ENCODE assay signal across 20 cellular contexts in the genomic region with DNA sequence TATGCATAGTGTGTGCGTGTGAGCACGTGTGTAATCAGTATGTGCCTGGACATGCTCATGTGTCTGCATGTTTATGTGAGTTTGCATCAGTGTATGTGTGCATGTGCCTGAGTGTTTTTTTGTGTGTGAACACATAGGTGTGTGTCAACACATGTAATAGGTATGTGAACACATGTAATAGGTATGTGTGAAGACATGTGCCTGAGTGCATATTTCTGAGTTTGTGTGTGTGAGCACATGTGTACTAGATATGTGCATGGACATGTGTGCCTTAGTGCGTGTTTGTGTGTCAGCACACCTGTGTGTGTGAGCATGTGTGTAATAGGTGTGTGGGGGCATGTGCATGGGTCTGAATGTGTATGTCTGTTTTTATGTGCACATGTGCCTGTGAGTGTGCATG. TPM values are rescaled to one million over a fixed set of nuclear protein-coding genes. Genes with fewer than 3 reads are reported as not detected.
DNase-seq lines count a peak whose midpoint lies in the region; ATAC-seq, FAIRE-seq and TF ChIP-seq lines count a peak whose summit lies in the region.
"Had no signal": no experiment of that assay in that cellular context is flagged by ENCODE, and none has a peak within 500 bp of the region (broad histone marks: within the 10 kb centered on the region; RNA-seq: fewer than 3 reads in every experiment).

No MANE protein-coding gene starts in this region.

- TF ChIP-seq POLR2A in GM12892 (IDR thresholded peaks at IDR 0.05; ENCODE audit: low read depth, low read length) (no peak), K562 (conservative IDR thresholded peaks at IDR 0.05) (no peak)

- no peaks in the 10 kb centered on the region for H3K9me1 ChIP-seq in K562 (ENCODE audit: control insufficient read depth, insufficient read depth, low read length)

- peak overlapping the region in 1 of 8 donors; percentile 26 for H3K4me3 Mint-ChIP-seq in CD4-positive, alpha-beta memory T cell
- H3K4me3 Mint-ChIP-seq in neural crest cell, result peak overlapping the region; percentile 24
- H3K4me3 Mint-ChIP-seq: activated CD4-positive, alpha-beta T cell treated with anti-CD3 and anti-CD28 coated beads for 36 hours had no signal

- H3K36me3 ChIP-seq in CD4-positive, alpha-beta memory T cell (ENCODE audit: insufficient read depth, low read length), result no peaks in the 10 kb centered on the region
- peaks cover 36% of the 10 kb centered on the region; the same call in 2 of the 3 replicates for H3K36me3 ChIP-seq in K562 (ENCODE audit: control insufficient read depth, insufficient read depth, low read length)
- 0 out of 2 replicates have a peak, but pooled peaks cover 7% of the 10 kb centered on the region for H3K36me3 ChIP-seq in Karpas-422 (ENCODE audit: insufficient read depth, low read length)

- H3K79me2 ChIP-seq in K562 (ENCODE audit: control insufficient read depth, insufficient read depth, low read length) (peaks cover 59% of the 10 kb centered on the region), Karpas-422 (ENCODE audit: low read length) (peaks cover 51% of the 10 kb centered on the region)

- FAIRE-seq in GM12892 (lab: Jason Lieb, UNC) (peak; percentile 24), K562 (lab: Jason Lieb, UNC) (no peak)
- FAIRE-seq: keratinocyte had no signal

- POLR2A ChIA-PET in CD4-positive, alpha-beta memory T cell (lab: Charles Lee; ENCODE audit: partially characterized antibody), result no interaction called here
- POLR2A ChIA-PET in K562 (lab: Yijun Ruan, JAX), result interaction anchor here (0.7 kb wide), 1 partner anchor 121 kb away, joined by 3 read pairs; no protein-coding TSS in a partner anchor

- no TSS peak for BruUV-seq in K562 (replicated peaks; lab: Mats Ljungman, UMichigan)

- TF ChIP-seq EP300 in K562 (IDR thresholded peaks at IDR 0.05; ENCODE audit: low read length), result no peak

- no peaks in the 10 kb centered on the region for H3K27me3 ChIP-seq in CD4-positive, alpha-beta memory T cell (ENCODE audit: insufficient read depth, low read length)
- no peaks in the 10 kb centered on the region for H3K27me3 ChIP-seq in K562 (ENCODE audit: control insufficient read depth in 2 of 2, insufficient read depth in 2 of 2, low read length in 2 of 2)
- no peaks in the 10 kb centered on the region for H3K27me3 ChIP-seq in Karpas-422 (ENCODE audit: low read length)
- H3K27me3 ChIP-seq: gastrocnemius medialis, sigmoid colon, testis had no signal

- no peak for TF ChIP-seq RAD21 in K562 (CRISPR knock-in tag; conservative IDR thresholded peaks at IDR 0.05 in 1 of 2, IDR thresholded peaks at IDR 0.05 in 1 of 2)

- ATAC-seq in K562 (no peak), HG03097 (IDR thresholded peaks at IDR 0.05; ENCODE audit: low FRiP score, unreplicated experiment) (no peak)
- ATAC-seq: activated CD4-positive, alpha-beta T cell treated with anti-CD3 and anti-CD28 coated beads for 36 hours; gastrocnemius medialis; SK-N-SH treated with all-trans-retinoic acid at 6 μM for 48 hours had no signal

- H3K9me3 Mint-ChIP-seq in CD4-positive, alpha-beta memory T cell, result no peaks in the 10 kb centered on the region
- peaks cover 5% of the 10 kb centered on the region for H3K9me3 Mint-ChIP-seq in neural crest cell

- H3K4me2 ChIP-seq in K562 (ENCODE audit: insufficient read depth, low read length) (no peak overlapping the region), Karpas-422 (ENCODE audit: low read depth, low read length, poor library complexity, severe bottlenecking) (no peak overlapping the region)

- H3K9me2 ChIP-seq in Karpas-422 (replicated peaks; ENCODE audit: insufficient read depth, low read length), result no peaks in the 10 kb centered on the region

- H3K36me3 Mint-ChIP-seq in CD4-positive, alpha-beta memory T cell, result peaks cover 0 to 8% of the 10 kb centered on the region in 2 donors
- peaks cover 9% of the 10 kb centered on the region for H3K36me3 Mint-ChIP-seq in neural crest cell (ENCODE audit: low read depth)

- H3K27ac ChIP-seq in CD4-positive, alpha-beta memory T cell (ENCODE audit: low read depth, low read length), result no peak overlapping the region
- H3K27ac ChIP-seq in K562 (ENCODE audit: extremely low read depth, low read depth, low read length) (peak overlapping the region; percentile 13; the same call in 1 of the 3 replicates), Karpas-422 (ENCODE audit: low read length) (no peak overlapping the region)
- H3K27ac ChIP-seq: gastrocnemius medialis, parathyroid adenoma, sigmoid colon, testis had no signal

- H2AFZ ChIP-seq in K562 (ENCODE audit: low read depth, low read length), result no peak overlapping the region
- H2AFZ ChIP-seq in Karpas-422 (ENCODE audit: low read length), result no peak overlapping the region
- H2AFZ ChIP-seq: parathyroid adenoma had no signal

- peaks cover 9% of the 10 kb centered on the region for H3K4me1 ChIP-seq in CD4-positive, alpha-beta memory T cell (ENCODE audit: insufficient read depth, low read length)
- H3K4me1 ChIP-seq in K562 (replicated peaks in 1 of 2; ENCODE audit: control insufficient read depth in 2 of 2, insufficient read depth in 2 of 2, low read length in 2 of 2) (peaks cover 8 to 73% of the 10 kb centered on the region in 2 experiments; a peak in 4 of 5 replicates), Karpas-422 (ENCODE audit: low read length) (peaks cover 20% of the 10 kb centered on the region)
- H3K4me1 ChIP-seq: testis had no signal

- H3K27ac Mint-ChIP-seq in CD4-positive, alpha-beta memory T cell, result peak overlapping the region in 6 of 7 donors; percentile 49 to 65 (median 56)
- peak overlapping the region; percentile 28 for H3K27ac Mint-ChIP-seq in neural crest cell (ENCODE audit: unreplicated experiment)
- H3K27ac Mint-ChIP-seq: activated CD4-positive, alpha-beta T cell treated with anti-CD3 and anti-CD28 coated beads for 36 hours had no signal

- TF ChIP-seq CTCF in K562 (IDR thresholded peaks at IDR 0.05 in 2 of 3, conservative IDR thresholded peaks at IDR 0.05 in 1 of 3; ENCODE audit: insufficient read depth in 2 of 3, low read depth in 1 of 3, low read length in 3 of 3) (no peak), neural crest cell (conservative IDR thresholded peaks at IDR 0.05) (no peak)

- in situ Hi-C loops in K562 (cut with MboI), result no loop called here

- intact Hi-C loops in CD4-positive, alpha-beta memory T cell (cut with micrococcal nuclease), result no loop called here
- intact Hi-C loops in K562 (cut with micrococcal nuclease), result no loop called here

- no peak overlapping the region for H3K4me3 ChIP-seq in CD4-positive, alpha-beta memory T cell (ENCODE audit: low read length in 2 of 2)
- H3K4me3 ChIP-seq in K562 (no peak overlapping the region), Karpas-422 (ENCODE audit: low read length) (no peak overlapping the region)
- H3K4me3 ChIP-seq: gastrocnemius medialis, lung, sigmoid colon, testis had no signal

- peaks cover 12 to 26% (median 17%) of the 10 kb centered on the region in 4 donors for H3K4me1 Mint-ChIP-seq in CD4-positive, alpha-beta memory T cell
- peaks cover 34% of the 10 kb centered on the region for H3K4me1 Mint-ChIP-seq in neural crest cell

- peak in 1 of 5 donors; percentile 35 for DNase-seq in CD4-positive, alpha-beta memory T cell
- no peak for DNase-seq in GM12892 (ENCODE audit: insufficient read length)
- DNase-seq in K562 (ENCODE audit: extremely low read depth in 1 of 4, low spot score in 3 of 4), result no peak
- no peak for DNase-seq in neural crest cell (ENCODE audit: low read depth, low spot score)
- no peak for DNase-seq in Karpas-422
- DNase-seq in UCSD-AML1 (lab: John Stamatoyannopoulos, UW; ENCODE audit: unreplicated experiment), result no peak
- DNase-seq: activated CD8-positive, alpha-beta memory T cell treated with anti-CD3 and anti-CD28 coated beads, Interleukin-2, amount 50 U/mL, for 48 hours; activated gamma-delta T cell; aorta; gastrocnemius medialis; NCI-H1436 treated with DMSO at 0.1 percent for 48 hours; sigmoid colon; testis had no signal

- CTCF ChIA-PET in CD4-positive, alpha-beta memory T cell (lab: Charles Lee; ENCODE audit: partially characterized antibody), result no interaction called here
- CTCF ChIA-PET in K562 (lab: Yijun Ruan, JAX; ENCODE audit: low intra/inter-chr PET ratio), result no interaction called here

- 97% methylated on average over 3 of the region's 3 CpGs for WGBS in K562 (ENCODE audit: insufficient coverage, low coverage, missing lambda C conversion rate)

- no peaks in the 10 kb centered on the region for H4K20me1 ChIP-seq in K562 (replicated peaks; ENCODE audit: control insufficient read depth, insufficient read depth, low read length)
- no peaks in the 10 kb centered on the region; the same call in 1 of the 2 replicates for H4K20me1 ChIP-seq in Karpas-422 (ENCODE audit: insufficient read depth, low read depth, low read length)

- H3K27me3 Mint-ChIP-seq in CD4-positive, alpha-beta memory T cell, result no peaks in the 10 kb centered on the region
- H3K27me3 Mint-ChIP-seq in neural crest cell (ENCODE audit: low read depth), result no peaks in the 10 kb centered on the region
- H3K27me3 Mint-ChIP-seq: activated CD4-positive, alpha-beta T cell treated with anti-CD3 and anti-CD28 coated beads for 36 hours had no signal

- H3K9ac ChIP-seq in K562 (ENCODE audit: insufficient read depth in 1 of 2, low read depth in 2 of 2, low read length in 2 of 2) (no peak overlapping the region), Karpas-422 (ENCODE audit: low read length) (no peak overlapping the region)
- H3K9ac ChIP-seq: parathyroid adenoma had no signal

- no peaks in the 10 kb centered on the region for H3K9me3 ChIP-seq in CD4-positive, alpha-beta memory T cell (ENCODE audit: control insufficient read depth in 1 of 2, low read length in 2 of 2)
- H3K9me3 ChIP-seq in K562 (replicated peaks; ENCODE audit: control insufficient read depth, insufficient read depth, low read depth, low read length), result peaks cover 2% of the 10 kb centered on the region
- peaks cover 5% of the 10 kb centered on the region; the same call in 1 of the 2 replicates for H3K9me3 ChIP-seq in Karpas-422 (ENCODE audit: low read length)
- H3K9me3 ChIP-seq: gastrocnemius medialis, sigmoid colon, testis had no signal

RNA-seq across cellular contexts. Expression of gene SPPL2B, which starts 7.4 kb away (rescaled TPM):
- total RNA-seq in CD4-positive, alpha-beta memory T cell, result 10 to 100 TPM; 76.8 to 82.8 TPM
- polyA plus RNA-seq in CD4-positive, alpha-beta memory T cell, result 1 to 10 TPM; 6.2 to 9.4 TPM
- 12.0 TPM for polyA plus RNA-seq in GM12892 (2012; ENCODE audit: missing spikeins)
- 147 and 415 TPM in 2 replicates for total RNA-seq in K562 (2011; cell fraction: chromatin; rRNA removed; ENCODE audit: low replicate concordance)
- 310 and 318 TPM in 2 replicates for total RNA-seq in K562 (2011; cell fraction: nucleolus; rRNA removed)
- 175 and 195 TPM in 2 replicates for total RNA-seq in K562 (2011; cell fraction: nucleoplasm; rRNA removed)
- total RNA-seq in K562 (2014; rRNA removed), result 32.0 and 33.9 TPM in 2 replicates
- 2.6 and 4.1 TPM in 2 replicates for total RNA-seq in K562 (2014; rRNA removed; fragmentation: Illumina TruSeq; extraction: Trizol)
- total RNA-seq in K562 (2015; rRNA removed; fragmentation: Illumina TruSeq; extraction: Trizol), result 15.1 and 16.9 TPM in 2 replicates
- 63.6 and 74.0 TPM in 2 replicates for total RNA-seq in K562 (2021)
- polyA plus RNA-seq in K562 (2011; rRNA removed), result 24.9 and 30.0 TPM in 2 replicates
- polyA plus RNA-seq in K562 (2011; cell fraction: cytosol; rRNA removed), result 28.7 and 44.8 TPM in 2 replicates
- polyA plus RNA-seq in K562 (2011; cell fraction: nucleus; rRNA removed), result 317 and 559 TPM in 2 replicates
- polyA plus RNA-seq in K562 (2012), result 67.0 and 110 TPM in 2 replicates
- 8.4 and 19.9 TPM in 2 replicates for polyA plus RNA-seq in K562 (2014; fragmentation: Illumina TruSeq; extraction: Trizol)
- polyA plus RNA-seq in K562 (2014; fragmentation: Nextera tagmentation; extraction: Ambion mirVana), result under 1 TPM; 0.20 to 0.29 TPM
- 62.9 and 81.2 TPM in 2 replicates for polyA plus RNA-seq in K562 (2014; rRNA removed)
- polyA minus RNA-seq in K562 (2011; rRNA and poly(A)+ RNA removed), result 3.4 and 6.9 TPM in 2 replicates
- 14.0 and 22.7 TPM in 2 replicates for polyA minus RNA-seq in K562 (2011; cell fraction: cytosol; rRNA and poly(A)+ RNA removed)
- polyA minus RNA-seq in K562 (2011; cell fraction: nucleus; rRNA and poly(A)+ RNA removed), result 52.0 and 52.1 TPM in 2 replicates
- total RNA-seq in neural crest cell, result 117 and 119 TPM in 2 replicates
- total RNA-seq in Karpas-422 (2014; rRNA removed; shearing (Covaris generic); ENCODE audit: low replicate concordance), result 18.2 and 48.3 TPM in 2 replicates

RNA-seq across cellular contexts. Expression of gene LSM7, which starts 7.5 kb away (rescaled TPM):
- total RNA-seq in CD4-positive, alpha-beta memory T cell, result 100 to 1,000 TPM; 107 to 108 TPM
- polyA plus RNA-seq in CD4-positive, alpha-beta memory T cell, result 100 to 1,000 TPM; 165 to 171 TPM
- 92.2 TPM for polyA plus RNA-seq in GM12892 (2012; ENCODE audit: missing spikeins)
- total RNA-seq in K562 (2011; cell fraction: chromatin; rRNA removed; ENCODE audit: low replicate concordance), result 46.8 and 94.0 TPM in 2 replicates
- 108 and 115 TPM in 2 replicates for total RNA-seq in K562 (2011; cell fraction: nucleolus; rRNA removed)
- total RNA-seq in K562 (2011; cell fraction: nucleoplasm; rRNA removed), result 89.3 and 125 TPM in 2 replicates
- 408 and 578 TPM in 2 replicates for total RNA-seq in K562 (2014; rRNA removed)
- 117 and 146 TPM in 2 replicates for total RNA-seq in K562 (2014; rRNA removed; fragmentation: Illumina TruSeq; extraction: Trizol)
- total RNA-seq in K562 (2015; rRNA removed; fragmentation: Illumina TruSeq; extraction: Trizol), result 261 and 265 TPM in 2 replicates
- total RNA-seq in K562 (2021), result 284 and 286 TPM in 2 replicates
- 450 and 480 TPM in 2 replicates for polyA plus RNA-seq in K562 (2011; rRNA removed)
- 1,525 and 1,825 TPM in 2 replicates for polyA plus RNA-seq in K562 (2011; cell fraction: cytosol; rRNA removed)
- polyA plus RNA-seq in K562 (2011; cell fraction: nucleus; rRNA removed), result 285 TPM in 2 replicates
- polyA plus RNA-seq in K562 (2012), result 272 and 399 TPM in 2 replicates
- 147 and 242 TPM in 2 replicates for polyA plus RNA-seq in K562 (2014; fragmentation: Illumina TruSeq; extraction: Trizol)
- polyA plus RNA-seq in K562 (2014; fragmentation: Nextera tagmentation; extraction: Ambion mirVana), result 100 to 1,000 TPM in 1 of 2 experiments, 10 to 100 TPM in 1; 40.5 to 147 TPM
- polyA plus RNA-seq in K562 (2014; rRNA removed), result 650 and 690 TPM in 2 replicates
- polyA minus RNA-seq in K562 (2011; rRNA and poly(A)+ RNA removed), result 39.4 and 52.2 TPM in 2 replicates
- polyA minus RNA-seq in K562 (2011; cell fraction: cytosol; rRNA and poly(A)+ RNA removed), result 59.3 and 94.0 TPM in 2 replicates
- polyA minus RNA-seq in K562 (2011; cell fraction: nucleus; rRNA and poly(A)+ RNA removed), result 39.6 and 56.8 TPM in 2 replicates
- 191 and 198 TPM in 2 replicates for total RNA-seq in neural crest cell
- total RNA-seq in Karpas-422 (2014; rRNA removed; shearing (Covaris generic); ENCODE audit: low replicate concordance), result 140 and 228 TPM in 2 replicates

RNA-seq across cellular contexts. Expression of gene TMPRSS9, which starts 24.2 kb away (rescaled TPM):
- total RNA-seq in CD4-positive, alpha-beta memory T cell, result not detected
- polyA plus RNA-seq in CD4-positive, alpha-beta memory T cell, result not detected
- 2.2 TPM for polyA plus RNA-seq in GM12892 (2012; ENCODE audit: missing spikeins)
- total RNA-seq in K562 (2011; cell fraction: chromatin; rRNA removed; ENCODE audit: low replicate concordance), result 1.7 TPM in 1 of 2 replicates, not detected in the other
- total RNA-seq in K562 (2011; cell fraction: nucleolus; rRNA removed), result 0.33 and 0.66 TPM in 2 replicates
- total RNA-seq in K562 (2011; cell fraction: nucleoplasm; rRNA removed), result 0.15 TPM in 1 of 2 replicates, not detected in the other
- total RNA-seq in K562 (2014; rRNA removed), result not detected in 2 replicates
- not detected in 2 replicates for total RNA-seq in K562 (2014; rRNA removed; fragmentation: Illumina TruSeq; extraction: Trizol)
- total RNA-seq in K562 (2015; rRNA removed; fragmentation: Illumina TruSeq; extraction: Trizol), result not detected in 2 replicates
- total RNA-seq in K562 (2021), result 0.11 TPM in 1 of 2 replicates, not detected in the other
- polyA plus RNA-seq in K562 (2011; rRNA removed), result 0.01 TPM in 1 of 2 replicates, not detected in the other
- 0.03 TPM in 1 of 2 replicates, not detected in the other for polyA plus RNA-seq in K562 (2011; cell fraction: cytosol; rRNA removed)
- 0.04 and 0.24 TPM in 2 replicates for polyA plus RNA-seq in K562 (2011; cell fraction: nucleus; rRNA removed)
- polyA plus RNA-seq in K562 (2012), result 0.34 and 2.1 TPM in 2 replicates
- not detected in 2 replicates for polyA plus RNA-seq in K562 (2014; fragmentation: Illumina TruSeq; extraction: Trizol)
- not detected for polyA plus RNA-seq in K562 (2014; fragmentation: Nextera tagmentation; extraction: Ambion mirVana)
- polyA plus RNA-seq in K562 (2014; rRNA removed), result 0.03 TPM in 1 of 2 replicates, not detected in the other
- polyA minus RNA-seq in K562 (2011; rRNA and poly(A)+ RNA removed), result not detected in 2 replicates
- not detected in 2 replicates for polyA minus RNA-seq in K562 (2011; cell fraction: cytosol; rRNA and poly(A)+ RNA removed)
- 0.11 TPM in 1 of 2 replicates, not detected in the other for polyA minus RNA-seq in K562 (2011; cell fraction: nucleus; rRNA and poly(A)+ RNA removed)
- total RNA-seq in neural crest cell, result 0.12 TPM in 1 of 2 replicates, not detected in the other
- total RNA-seq in Karpas-422 (2014; rRNA removed; shearing (Covaris generic); ENCODE audit: low replicate concordance), result not detected in 2 replicates
- total RNA-seq: activated CD4-positive, alpha-beta T cell treated with anti-CD3 and anti-CD28 coated beads for 36 hours; gastrocnemius medialis had no signal
- polyA plus RNA-seq: aorta, keratinocyte had no signal

RNA-seq across cellular contexts. Expression of gene LINGO3, which starts 27.9 kb away (rescaled TPM):
- total RNA-seq in CD4-positive, alpha-beta memory T cell, result under 1 TPM; 0.73 to 0.75 TPM
- polyA plus RNA-seq in CD4-positive, alpha-beta memory T cell, result 1 to 10 TPM in 1 of 2 donors, under 1 TPM in 1; 0.46 to 7.1 TPM
- 0.11 TPM for polyA plus RNA-seq in GM12892 (2012; ENCODE audit: missing spikeins)
- total RNA-seq in K562 (2011; cell fraction: chromatin; rRNA removed; ENCODE audit: low replicate concordance), result not detected in 2 replicates
- not detected in 2 replicates for total RNA-seq in K562 (2011; cell fraction: nucleolus; rRNA removed)
- not detected in 2 replicates for total RNA-seq in K562 (2011; cell fraction: nucleoplasm; rRNA removed)
- total RNA-seq in K562 (2014; rRNA removed), result 0.05 TPM in 1 of 2 replicates, not detected in the other
- not detected in 2 replicates for total RNA-seq in K562 (2014; rRNA removed; fragmentation: Illumina TruSeq; extraction: Trizol)
- not detected in 2 replicates for total RNA-seq in K562 (2015; rRNA removed; fragmentation: Illumina TruSeq; extraction: Trizol)
- not detected in 2 replicates for total RNA-seq in K562 (2021)
- 0.03 and 0.07 TPM in 2 replicates for polyA plus RNA-seq in K562 (2011; rRNA removed)
- 0.06 and 0.07 TPM in 2 replicates for polyA plus RNA-seq in K562 (2011; cell fraction: cytosol; rRNA removed)
- not detected in 2 replicates for polyA plus RNA-seq in K562 (2011; cell fraction: nucleus; rRNA removed)
- 0.47 and 1.6 TPM in 2 replicates for polyA plus RNA-seq in K562 (2012)
- polyA plus RNA-seq in K562 (2014; fragmentation: Illumina TruSeq; extraction: Trizol), result not detected in 2 replicates
- polyA plus RNA-seq in K562 (2014; fragmentation: Nextera tagmentation; extraction: Ambion mirVana), result under 1 TPM in 1 of 2 experiments, not detected in 1; 0.03 TPM
- polyA plus RNA-seq in K562 (2014; rRNA removed), result not detected in 2 replicates
- not detected in 2 replicates for polyA minus RNA-seq in K562 (2011; rRNA and poly(A)+ RNA removed)
- polyA minus RNA-seq in K562 (2011; cell fraction: cytosol; rRNA and poly(A)+ RNA removed), result not detected in 2 replicates
- not detected in 2 replicates for polyA minus RNA-seq in K562 (2011; cell fraction: nucleus; rRNA and poly(A)+ RNA removed)
- not detected in 2 replicates for total RNA-seq in neural crest cell
- not detected in 2 replicates for total RNA-seq in Karpas-422 (2014; rRNA removed; shearing (Covaris generic); ENCODE audit: low replicate concordance)
- total RNA-seq: activated CD4-positive, alpha-beta T cell treated with anti-CD3 and anti-CD28 coated beads for 36 hours; aorta; gastrocnemius medialis had no signal
- polyA plus RNA-seq: keratinocyte had no signal

RNA-seq across cellular contexts. Expression of gene PEAK3, which starts 53.9 kb away (rescaled TPM):
- under 1 TPM in 1 of 2 experiments, not detected in 1; 0.11 TPM for total RNA-seq in CD4-positive, alpha-beta memory T cell
- polyA plus RNA-seq in CD4-positive, alpha-beta memory T cell, result under 1 TPM; 0.07 TPM
- 0.85 TPM for polyA plus RNA-seq in GM12892 (2012; ENCODE audit: missing spikeins)
- 0.49 TPM in 1 of 2 replicates, not detected in the other for total RNA-seq in K562 (2011; cell fraction: chromatin; rRNA removed; ENCODE audit: low replicate concordance)
- total RNA-seq in K562 (2011; cell fraction: nucleolus; rRNA removed), result 0.17 TPM in 1 of 2 replicates, not detected in the other
- total RNA-seq in K562 (2011; cell fraction: nucleoplasm; rRNA removed), result not detected in 2 replicates
- total RNA-seq in K562 (2014; rRNA removed) (0.16 TPM in 1 of 2 replicates, not detected in the other), K562 (2014; rRNA removed; fragmentation: Illumina TruSeq; extraction: Trizol) (not detected in 2 replicates), K562 (2015; rRNA removed; fragmentation: Illumina TruSeq; extraction: Trizol) (not detected in 2 replicates), K562 (2021) (0.13 and 0.40 TPM in 2 replicates), neural crest cell (not detected in 2 replicates)
- polyA plus RNA-seq in K562 (2011; rRNA removed) (0.03 TPM in 1 of 2 replicates, not detected in the other), K562 (2014; fragmentation: Illumina TruSeq; extraction: Trizol) (0.06 TPM in 1 of 2 replicates, not detected in the other), K562 (2014; fragmentation: Nextera tagmentation; extraction: Ambion mirVana) (not detected), K562 (2014; rRNA removed) (0.07 TPM in 1 of 2 replicates, not detected in the other)
- not detected in 2 replicates for polyA plus RNA-seq in K562 (2011; cell fraction: cytosol; rRNA removed)
- 0.10 TPM in 1 of 2 replicates, not detected in the other for polyA plus RNA-seq in K562 (2011; cell fraction: nucleus; rRNA removed)
- polyA plus RNA-seq in K562 (2012), result 0.27 and 0.66 TPM in 2 replicates
- not detected in 2 replicates for polyA minus RNA-seq in K562 (2011; rRNA and poly(A)+ RNA removed)
- polyA minus RNA-seq in K562 (2011; cell fraction: cytosol; rRNA and poly(A)+ RNA removed), result not detected in 2 replicates
- 0.11 and 0.13 TPM in 2 replicates for polyA minus RNA-seq in K562 (2011; cell fraction: nucleus; rRNA and poly(A)+ RNA removed)
- total RNA-seq in Karpas-422 (2014; rRNA removed; shearing (Covaris generic); ENCODE audit: low replicate concordance), result not detected in 2 replicates
- total RNA-seq: activated CD4-positive, alpha-beta T cell treated with anti-CD3 and anti-CD28 coated beads for 36 hours; cerebellum had no signal
- polyA plus RNA-seq: keratinocyte had no signal
